ENCODE assay signal across 20 cellular contexts in the genomic region with DNA sequence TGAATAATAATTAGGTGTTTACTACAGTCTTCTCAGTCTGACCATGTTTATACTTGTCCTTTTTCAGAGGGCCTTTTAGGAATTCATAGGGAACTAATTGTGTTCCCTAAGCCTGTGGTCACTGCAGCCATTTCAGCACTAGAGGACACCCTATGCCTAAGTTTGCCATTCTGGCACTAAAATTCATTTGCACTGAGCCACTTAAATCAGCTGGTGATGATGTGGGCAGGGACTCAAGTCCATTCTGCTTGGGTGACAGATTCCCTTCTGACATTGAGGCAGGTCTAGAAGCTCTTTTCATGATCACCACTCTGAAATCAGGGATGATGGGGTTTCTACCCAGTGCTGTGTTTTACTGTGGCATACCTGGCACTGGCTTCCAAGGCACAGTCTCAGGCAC.
DNase-seq lines count a peak whose midpoint lies in the region; ATAC-seq and TF ChIP-seq lines count a peak whose summit lies in the region.
"Had no signal": no experiment of that assay in that cellular context is flagged by ENCODE, and none has a peak within 500 bp of the region (broad histone marks: within the 10 kb centered on the region; RNA-seq: fewer than 3 reads in every experiment).

No MANE protein-coding gene starts in this region.

- ATAC-seq in SK-N-SH treated with all-trans-retinoic acid at 6 μM for 48 hours (no peak), PC-3 (no peak)
- ATAC-seq in stimulated activated memory B cell treated with anti-CD40 and anti-IgM and Interleukin-4, amounts not matched to agents 10 μg/mL and 1 μg/mL and 100 μg/mL, for 72 hours: no peak
- ATAC-seq: gastrocnemius medialis; HCT116; naive thymus-derived CD8-positive, alpha-beta T cell; Right ventricle myocardium inferior had no signal

- no peak overlapping the region for H3K4me3 Mint-ChIP-seq in stimulated activated memory B cell treated with anti-CD40 and anti-IgM and Interleukin-4, amounts not matched to agents 10 μg/mL and 1 μg/mL and 100 μg/mL, for 72 hours
- H3K4me3 Mint-ChIP-seq in activated naive CD4-positive, alpha-beta T cell treated with anti-CD3 and anti-CD28 coated beads for 36 hours: no peak overlapping the region
- H3K4me3 Mint-ChIP-seq: CD14-positive monocyte; naive thymus-derived CD8-positive, alpha-beta T cell had no signal

- POLR2A ChIA-PET in SK-N-SH (lab: Yijun Ruan, JAX) (no interaction called here), PC-3 (lab: Charles Lee; ENCODE audit: unreplicated experiment) (no interaction called here)

- no peaks in the 10 kb centered on the region for H4K20me1 ChIP-seq in SK-N-SH (ENCODE audit: insufficient read depth)
- no peaks in the 10 kb centered on the region for H4K20me1 ChIP-seq in PC-3 (ENCODE audit: low read length)
- H4K20me1 ChIP-seq in smooth muscle cell (ENCODE audit: low read depth): no peaks in the 10 kb centered on the region

- no TSS peak for BruUV-seq in PC-3 (replicated peaks; lab: Mats Ljungman, UMichigan)

- no peaks in the 10 kb centered on the region for H3K36me3 Mint-ChIP-seq in stimulated activated memory B cell treated with anti-CD40 and anti-IgM and Interleukin-4, amounts not matched to agents 10 μg/mL and 1 μg/mL and 100 μg/mL, for 72 hours
- no peaks in the 10 kb centered on the region for H3K36me3 Mint-ChIP-seq in activated naive CD4-positive, alpha-beta T cell treated with anti-CD3 and anti-CD28 coated beads for 36 hours (ENCODE audit: low read depth)
- H3K36me3 Mint-ChIP-seq: CD14-positive monocyte; naive thymus-derived CD8-positive, alpha-beta T cell had no signal

- TF ChIP-seq EP300 in SK-N-SH (IDR thresholded peaks at IDR 0.05; ENCODE audit: borderline replicate concordance in 1 of 2, low read depth in 1 of 2, low read length in 1 of 2): no peak

- H3K27ac ChIP-seq in SK-N-SH (ENCODE audit: low read depth in 2 of 2, low read length in 1 of 2) (no peak overlapping the region), PC-3 (ENCODE audit: low read length) (no peak overlapping the region), smooth muscle cell (ENCODE audit: low read depth) (no peak overlapping the region)
- H3K27ac ChIP-seq: gastrocnemius medialis, stomach had no signal

- H3K79me2 ChIP-seq in SK-N-SH (ENCODE audit: insufficient read depth) (no peaks in the 10 kb centered on the region), PC-3 (ENCODE audit: low read length) (no peaks in the 10 kb centered on the region), smooth muscle cell (ENCODE audit: low read depth) (no peaks in the 10 kb centered on the region)

- DNase-seq in SK-N-SH (no peak), PC-3 (no peak), fibroblast of peridontal ligament (ENCODE audit: extremely low read depth) (peak; percentile 0), smooth muscle cell (lab: John Stamatoyannopoulos, UW; ENCODE audit: unreplicated experiment) (no peak), NCI-H2029 (lab: John Stamatoyannopoulos, UW) (no peak)
- no peak for DNase-seq in activated naive CD4-positive, alpha-beta T cell treated with anti-CD3 and anti-CD28 coated beads for 36 hours
- DNase-seq: activated CD4-positive, alpha-beta T cell treated with anti-CD3 and anti-CD28 coated beads for 1 hour; EL; gastrocnemius medialis; naive thymus-derived CD8-positive, alpha-beta T cell; NCI-H1048; NCI-H2171; NK-92 treated with Interleukin-12 subunit alpha and Interleukin-12 subunit beta, amount 100 ng/mL, for 24 hours; stomach; T-helper 2 cell had no signal

- TF ChIP-seq CTCF in SK-N-SH (IDR thresholded peaks at IDR 0.05): 0 out of 2 replicates have a peak, but pooled peaks have one; percentile 5
- TF ChIP-seq CTCF in PC-3 (conservative IDR thresholded peaks at IDR 0.05; ENCODE audit: low read depth, low read length): 0 out of 2 replicates have a peak, but pooled peaks have one; percentile 12
- TF ChIP-seq CTCF in smooth muscle cell (IDR thresholded peaks at IDR 0.05; ENCODE audit: borderline replicate concordance, insufficient read depth, poor library complexity, severe bottlenecking): peak; percentile 45

- H3F3A ChIP-seq in SK-N-SH (replicated peaks; ENCODE audit: insufficient read depth) (no peaks in the 10 kb centered on the region), PC-3 (ENCODE audit: low read length, unreplicated experiment) (no peaks in the 10 kb centered on the region), smooth muscle cell (ENCODE audit: low read depth) (no peaks in the 10 kb centered on the region)

- H3K36me3 ChIP-seq in SK-N-SH (replicated peaks in 1 of 2; ENCODE audit: control insufficient read depth in 1 of 2, insufficient read depth in 2 of 2, low read length in 1 of 2) (no peaks in the 10 kb centered on the region), PC-3 (ENCODE audit: low read depth, low read length) (no peaks in the 10 kb centered on the region), smooth muscle cell (ENCODE audit: low read depth) (no peaks in the 10 kb centered on the region)
- H3K36me3 ChIP-seq: gastrocnemius medialis, stomach had no signal

- H3K9me2 ChIP-seq in SK-N-SH (0 out of 2 replicates have a peak, but pooled peaks cover 4% of the 10 kb centered on the region), PC-3 (replicated peaks; ENCODE audit: low read length) (no peaks in the 10 kb centered on the region)

- H3K27me3 Mint-ChIP-seq in stimulated activated memory B cell treated with anti-CD40 and anti-IgM and Interleukin-4, amounts not matched to agents 10 μg/mL and 1 μg/mL and 100 μg/mL, for 72 hours: no peaks in the 10 kb centered on the region
- H3K27me3 Mint-ChIP-seq in activated naive CD4-positive, alpha-beta T cell treated with anti-CD3 and anti-CD28 coated beads for 36 hours (ENCODE audit: low read depth): no peaks in the 10 kb centered on the region
- H3K27me3 Mint-ChIP-seq: naive thymus-derived CD8-positive, alpha-beta T cell had no signal

- H3K27me3 ChIP-seq in SK-N-SH (ENCODE audit: insufficient read depth): no peaks in the 10 kb centered on the region
- no peaks in the 10 kb centered on the region for H3K27me3 ChIP-seq in PC-3 (ENCODE audit: low read length)
- H3K27me3 ChIP-seq in smooth muscle cell (ENCODE audit: low read depth): no peaks in the 10 kb centered on the region
- H3K27me3 ChIP-seq: gastrocnemius medialis, stomach had no signal

- H3K4me1 Mint-ChIP-seq in stimulated activated memory B cell treated with anti-CD40 and anti-IgM and Interleukin-4, amounts not matched to agents 10 μg/mL and 1 μg/mL and 100 μg/mL, for 72 hours: no peaks in the 10 kb centered on the region
- no peaks in the 10 kb centered on the region for H3K4me1 Mint-ChIP-seq in activated naive CD4-positive, alpha-beta T cell treated with anti-CD3 and anti-CD28 coated beads for 36 hours (ENCODE audit: low read depth)
- H3K4me1 Mint-ChIP-seq: CD14-positive monocyte; naive thymus-derived CD8-positive, alpha-beta T cell had no signal

- peaks cover 3% of the 10 kb centered on the region for H3K9me3 Mint-ChIP-seq in stimulated activated memory B cell treated with anti-CD40 and anti-IgM and Interleukin-4, amounts not matched to agents 10 μg/mL and 1 μg/mL and 100 μg/mL, for 72 hours
- H3K9me3 Mint-ChIP-seq in activated naive CD4-positive, alpha-beta T cell treated with anti-CD3 and anti-CD28 coated beads for 36 hours: peaks cover 3% of the 10 kb centered on the region

- no peak overlapping the region for H3K4me3 ChIP-seq in SK-N-SH (ENCODE audit: low read depth in 2 of 2, low read length in 1 of 2)
- no peak overlapping the region for H3K4me3 ChIP-seq in PC-3 (ENCODE audit: low read length)
- no peak overlapping the region for H3K4me3 ChIP-seq in smooth muscle cell
- H3K4me3 ChIP-seq: gastrocnemius medialis, stomach had no signal

- no peaks in the 10 kb centered on the region for H3K4me1 ChIP-seq in SK-N-SH (ENCODE audit: control insufficient read depth in 1 of 2, insufficient read depth in 2 of 2, low read depth in 1 of 2, low read length in 1 of 2)
- no peaks in the 10 kb centered on the region for H3K4me1 ChIP-seq in PC-3 (ENCODE audit: insufficient read depth, low read length)
- H3K4me1 ChIP-seq in smooth muscle cell (ENCODE audit: low read depth): peaks cover 7% of the 10 kb centered on the region
- H3K4me1 ChIP-seq: gastrocnemius medialis, stomach had no signal

- intact Hi-C loops in PC-3 (cut with micrococcal nuclease): no loop called here
- intact Hi-C loops in activated naive CD4-positive, alpha-beta T cell treated with anti-CD3 and anti-CD28 coated beads for 36 hours (cut with micrococcal nuclease): no loop called here

- CTCF ChIA-PET in SK-N-SH (lab: Yijun Ruan, JAX): no interaction called here
- CTCF ChIA-PET in PC-3 (lab: Charles Lee): no interaction called here
- CTCF ChIA-PET in activated naive CD4-positive, alpha-beta T cell treated with anti-CD3 and anti-CD28 coated beads for 36 hours (lab: Charles Lee): no interaction called here

- H3K4me2 ChIP-seq in SK-N-SH: no peak overlapping the region
- H3K4me2 ChIP-seq in PC-3 (ENCODE audit: low read length): no peak overlapping the region
- no peak overlapping the region for H3K4me2 ChIP-seq in smooth muscle cell

- H2AFZ ChIP-seq in SK-N-SH (ENCODE audit: low read depth) (no peak overlapping the region), PC-3 (ENCODE audit: low read length) (no peak overlapping the region), smooth muscle cell (ENCODE audit: low read depth) (no peak overlapping the region)

- no peaks in the 10 kb centered on the region for H3K9me3 ChIP-seq in SK-N-SH
- H3K9me3 ChIP-seq in PC-3 (ENCODE audit: low read length): no peaks in the 10 kb centered on the region
- H3K9me3 ChIP-seq in smooth muscle cell (replicated peaks; ENCODE audit: low read depth): peaks cover 8% of the 10 kb centered on the region
- H3K9me3 ChIP-seq: gastrocnemius medialis had no signal

- TF ChIP-seq RAD21 in SK-N-SH (IDR thresholded peaks at IDR 0.05; ENCODE audit: low read length): no peak

- H3K9ac ChIP-seq in SK-N-SH (no peak overlapping the region), PC-3 (ENCODE audit: low read length) (no peak overlapping the region), smooth muscle cell (ENCODE audit: low read depth) (no peak overlapping the region)

- H3K27ac Mint-ChIP-seq in stimulated activated memory B cell treated with anti-CD40 and anti-IgM and Interleukin-4, amounts not matched to agents 10 μg/mL and 1 μg/mL and 100 μg/mL, for 72 hours: no peak overlapping the region
- no peak overlapping the region for H3K27ac Mint-ChIP-seq in activated naive CD4-positive, alpha-beta T cell treated with anti-CD3 and anti-CD28 coated beads for 36 hours
- H3K27ac Mint-ChIP-seq: naive thymus-derived CD8-positive, alpha-beta T cell had no signal

TF ChIP-seq in SK-N-SH, 30 proteins besides CTCF, POLR2A, EP300 and RAD21 (continues in another document):
- TF ChIP-seq NRF1 (IDR thresholded peaks at IDR 0.05; ENCODE audit: low read depth, low read length): no peak
